19 cellular contexts compared by ENCODE assay signal in the genomic region with DNA sequence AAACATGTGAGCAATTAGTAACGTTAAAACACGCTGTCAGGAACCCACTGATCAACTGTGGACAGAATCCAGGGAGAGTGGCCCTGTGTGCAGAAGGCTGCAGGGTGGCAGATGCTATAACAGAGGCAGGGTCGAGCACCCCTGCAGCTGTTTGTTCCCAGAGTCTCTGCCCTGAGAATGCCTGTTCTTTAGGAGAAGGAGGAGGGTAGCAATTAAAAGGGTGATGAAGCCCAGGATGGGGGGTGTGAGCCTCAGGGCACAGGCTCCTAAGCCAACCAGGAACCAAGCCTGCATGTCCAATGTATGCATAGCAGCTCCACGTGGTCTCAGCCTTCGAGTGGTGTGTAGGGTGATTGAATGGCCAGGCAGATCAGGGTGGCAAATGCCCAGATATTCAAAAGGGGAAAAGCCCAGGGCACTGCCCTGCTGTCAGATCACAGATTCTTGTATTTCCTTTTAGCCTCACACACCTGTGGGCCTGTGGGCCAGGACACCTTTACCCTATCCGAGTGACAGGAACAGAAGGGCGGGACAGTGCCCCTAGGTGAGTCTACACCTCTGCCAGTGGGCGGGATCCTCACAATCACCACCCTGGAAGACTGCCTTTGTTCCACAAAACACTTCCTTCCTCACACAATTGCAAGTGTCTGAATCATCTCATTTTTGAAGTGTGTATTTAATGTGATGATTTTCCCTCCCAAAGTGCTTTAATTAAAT. TPM values are rescaled to one million over a fixed set of nuclear protein-coding genes. Genes with fewer than 3 reads are reported as not detected.
DNase-seq lines count a peak whose midpoint lies in the region; ATAC-seq and TF ChIP-seq lines count a peak whose summit lies in the region.
"Had no signal": no experiment of that assay in that cellular context is flagged by ENCODE, and none has a peak within 500 bp of the region (broad histone marks: within the 10 kb centered on the region; RNA-seq: fewer than 3 reads in every experiment).

No MANE protein-coding gene starts in this region.

- TF ChIP-seq CTCF in activated B cell treated with CpG ODN at 0.5 μM for 24 hours (IDR thresholded peaks at IDR 0.05) (no peak), type B pancreatic cell (conservative IDR thresholded peaks at IDR 0.05) (no peak)

- peak overlapping the region; percentile 38 for H3K4me3 Mint-ChIP-seq in activated B cell treated with CpG ODN at 0.5 μM for 24 hours
- no peak overlapping the region for H3K4me3 Mint-ChIP-seq in type B pancreatic cell
- no peak overlapping the region for H3K4me3 Mint-ChIP-seq in activated CD8-positive, alpha-beta T cell treated with anti-CD3 and anti-CD28 coated beads, Interleukin-2, amount 10 ng/mL, durations not matched to agents 7 days and 5 days
- H3K4me3 Mint-ChIP-seq: activated naive CD4-positive, alpha-beta T cell treated with anti-CD3 and anti-CD28 coated beads, Interleukin-2, amount 50 U/mL, for 24 hours; H9 had no signal

- peaks cover 75% of the 10 kb centered on the region for H3K36me3 Mint-ChIP-seq in activated B cell treated with CpG ODN at 0.5 μM for 24 hours (ENCODE audit: low read depth)
- H3K36me3 Mint-ChIP-seq in type B pancreatic cell, result no peaks in the 10 kb centered on the region
- H3K36me3 Mint-ChIP-seq in activated CD8-positive, alpha-beta T cell treated with anti-CD3 and anti-CD28 coated beads, Interleukin-2, amount 10 ng/mL, durations not matched to agents 7 days and 5 days (ENCODE audit: low read depth), result no peaks in the 10 kb centered on the region
- H3K36me3 Mint-ChIP-seq: activated naive CD4-positive, alpha-beta T cell treated with anti-CD3 and anti-CD28 coated beads, Interleukin-2, amount 50 U/mL, for 24 hours had no signal

- H3K27me3 Mint-ChIP-seq in activated B cell treated with CpG ODN at 0.5 μM for 24 hours (no peaks in the 10 kb centered on the region), type B pancreatic cell (peaks cover 24% of the 10 kb centered on the region)
- peaks cover under 1% of the 10 kb centered on the region for H3K27me3 Mint-ChIP-seq in activated CD8-positive, alpha-beta T cell treated with anti-CD3 and anti-CD28 coated beads, Interleukin-2, amount 10 ng/mL, durations not matched to agents 7 days and 5 days (ENCODE audit: low read depth)

- ATAC-seq in activated B cell treated with CpG ODN at 0.5 μM for 24 hours (ENCODE audit: low read depth), result no peak
- no peak for ATAC-seq in activated CD8-positive, alpha-beta T cell treated with anti-CD3 and anti-CD28 coated beads, Interleukin-2, amount 10 ng/mL, durations not matched to agents 7 days and 5 days
- ATAC-seq: psoas muscle had no signal

- H3K27ac Mint-ChIP-seq in activated B cell treated with CpG ODN at 0.5 μM for 24 hours, result peak overlapping the region; percentile 50
- H3K27ac Mint-ChIP-seq in type B pancreatic cell, result no peak overlapping the region
- H3K27ac Mint-ChIP-seq in activated CD8-positive, alpha-beta T cell treated with anti-CD3 and anti-CD28 coated beads, Interleukin-2, amount 10 ng/mL, durations not matched to agents 7 days and 5 days, result no peak overlapping the region
- H3K27ac Mint-ChIP-seq: activated naive CD4-positive, alpha-beta T cell treated with anti-CD3 and anti-CD28 coated beads, Interleukin-2, amount 50 U/mL, for 24 hours had no signal

- H3K4me1 Mint-ChIP-seq in activated B cell treated with CpG ODN at 0.5 μM for 24 hours, result peaks cover 97% of the 10 kb centered on the region
- no peaks in the 10 kb centered on the region for H3K4me1 Mint-ChIP-seq in type B pancreatic cell (ENCODE audit: unreplicated experiment)
- no peaks in the 10 kb centered on the region for H3K4me1 Mint-ChIP-seq in activated CD8-positive, alpha-beta T cell treated with anti-CD3 and anti-CD28 coated beads, Interleukin-2, amount 10 ng/mL, durations not matched to agents 7 days and 5 days (ENCODE audit: low read depth)
- H3K4me1 Mint-ChIP-seq: activated naive CD4-positive, alpha-beta T cell treated with anti-CD3 and anti-CD28 coated beads, Interleukin-2, amount 50 U/mL, for 24 hours had no signal

- POLR2A ChIA-PET in activated B cell treated with CpG ODN at 0.5 μM for 24 hours (lab: Charles Lee), result interaction anchor here (1.0 kb wide), 1 partner anchor 34 kb away, joined by 3 read pairs; no protein-coding TSS in a partner anchor
- POLR2A ChIA-PET in activated CD8-positive, alpha-beta T cell treated with anti-CD3 and anti-CD28 coated beads, Interleukin-2, amount 10 ng/mL, durations not matched to agents 7 days and 5 days (lab: Charles Lee), result no interaction called here

- H3K9me3 Mint-ChIP-seq in activated B cell treated with CpG ODN at 0.5 μM for 24 hours (no peaks in the 10 kb centered on the region), type B pancreatic cell (no peaks in the 10 kb centered on the region)
- H3K9me3 Mint-ChIP-seq in activated CD8-positive, alpha-beta T cell treated with anti-CD3 and anti-CD28 coated beads, Interleukin-2, amount 10 ng/mL, durations not matched to agents 7 days and 5 days (ENCODE audit: insufficient read depth), result no peaks in the 10 kb centered on the region
- H3K9me3 Mint-ChIP-seq: activated naive CD4-positive, alpha-beta T cell treated with anti-CD3 and anti-CD28 coated beads, Interleukin-2, amount 50 U/mL, for 24 hours had no signal

- DNase-seq in NCI-H345 (lab: John Stamatoyannopoulos, UW), result peak; percentile 11
- no peak for DNase-seq in NCI-H345 treated with DMSO at 0.1 percent for 48 hours (lab: John Stamatoyannopoulos, UW; ENCODE audit: unreplicated experiment)
- DNase-seq in activated B cell treated with CpG ODN at 0.5 μM for 24 hours, result no peak
- DNase-seq in left kidney (ENCODE audit: low read depth, low spot score), result peak; percentile 8
- peak; percentile 24 for DNase-seq in type B pancreatic cell (ENCODE audit: extremely low spot score, unreplicated experiment)
- no peak for DNase-seq in NCI-H1105 (lab: John Stamatoyannopoulos, UW)
- no peak for DNase-seq in activated CD4-positive, alpha-beta T cell treated with anti-CD3 and anti-CD28 coated beads for 4 hours
- no peak for DNase-seq in activated CD8-positive, alpha-beta T cell treated with anti-CD3 and anti-CD28 coated beads, Interleukin-2, amount 10 ng/mL, durations not matched to agents 7 days and 5 days
- DNase-seq: activated CD8-positive, alpha-beta memory T cell treated with anti-CD3 and anti-CD28 coated beads, Interleukin-2, amount 50 U/mL, for 4 hours; BE2C; cortex of kidney; DMS79; H9; NCI-H1092; NCI-H2171; NCI-H526; psoas muscle had no signal

- CTCF ChIA-PET in activated B cell treated with CpG ODN at 0.5 μM for 24 hours (lab: Charles Lee), result interaction anchor here (1.1 kb wide), 1 partner anchor 36 kb away, joined by 3 read pairs; no protein-coding TSS in a partner anchor
- CTCF ChIA-PET in activated CD8-positive, alpha-beta T cell treated with anti-CD3 and anti-CD28 coated beads, Interleukin-2, amount 10 ng/mL, durations not matched to agents 7 days and 5 days (lab: Charles Lee), result no interaction called here

- intact Hi-C loops in activated B cell treated with CpG ODN at 0.5 μM for 24 hours (cut with micrococcal nuclease), result no loop called here

RNA-seq across cellular contexts. Expression of gene WDFY4, which starts 7.3 kb away (rescaled TPM):
- total RNA-seq in activated B cell treated with CpG ODN at 0.5 μM for 24 hours, result 480 and 488 TPM in 2 replicates
- 0.05 TPM in 1 of 2 replicates, not detected in the other for total RNA-seq in type B pancreatic cell (ENCODE audit: low replicate concordance)
- total RNA-seq in activated CD8-positive, alpha-beta T cell treated with anti-CD3 and anti-CD28 coated beads, Interleukin-2, amount 10 ng/mL, durations not matched to agents 7 days and 5 days, result under 1 TPM; 0.16 to 0.37 TPM
- total RNA-seq: A673, H9 had no signal

Comparison
In these comparisons a context has a peak if more than half of its experiments do, and no peak if none do; other contexts are left out.
1. DNase-seq: peak in NCI-H345 (single experiment), left kidney (single experiment) and type B pancreatic cell (single experiment); none in NCI-H345 treated with DMSO at 0.1 percent for 48 hours (single experiment), activated B cell treated with CpG ODN at 0.5 μM for 24 hours (single experiment), NCI-H1105 (single experiment), activated CD4-positive, alpha-beta T cell treated with anti-CD3 and anti-CD28 coated beads for 4 hours (0 of 2) and activated CD8-positive, alpha-beta T cell treated with anti-CD3 and anti-CD28 coated beads, Interleukin-2, amount 10 ng/mL, durations not matched to agents 7 days and 5 days (single experiment).
2. RNA of gene WDFY4, which starts 7.3 kb away (total RNA-seq): 480 to 488 TPM in activated B cell treated with CpG ODN at 0.5 μM for 24 hours; 0.16 to 0.37 TPM in activated CD8-positive, alpha-beta T cell treated with anti-CD3 and anti-CD28 coated beads, Interleukin-2, amount 10 ng/mL, durations not matched to agents 7 days and 5 days and 0.05 TPM in type B pancreatic cell; every median in the first group is over 100 times any median in the second.